In the genomic region with DNA sequence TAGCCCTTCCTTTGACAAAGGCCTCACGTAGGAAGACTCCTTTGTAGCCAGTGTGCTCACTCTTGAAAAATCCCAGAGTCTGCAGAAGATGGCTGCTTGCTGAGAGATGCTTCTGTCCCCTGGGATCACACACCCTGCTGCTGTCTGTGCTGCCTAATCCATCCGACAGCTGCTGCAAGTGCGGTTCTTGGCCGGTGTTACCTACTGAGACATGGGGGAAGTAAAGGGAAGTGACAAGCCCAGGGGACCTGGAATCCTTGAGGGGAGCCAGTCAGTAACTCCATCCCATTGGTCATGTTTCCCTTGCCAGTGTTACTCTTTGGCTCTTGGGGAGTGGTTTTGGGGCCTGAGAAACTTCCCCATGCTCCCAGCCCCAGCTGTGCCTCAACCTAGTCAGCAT, we compare ENCODE assay signal across 21 cellular contexts. TPM values are rescaled to one million over a fixed set of nuclear protein-coding genes. Genes with fewer than 3 reads are reported as not detected.
A peak's percentile ranks its signal among the peaks of the same experiment; 100 is the strongest.
DNase-seq lines count a peak whose midpoint lies in the region; FAIRE-seq and TF ChIP-seq lines count a peak whose summit lies in the region.
"Had no signal": no experiment of that assay in that cellular context is flagged by ENCODE, and none has a peak within 500 bp of the region (broad histone marks: within the 10 kb centered on the region; RNA-seq: fewer than 3 reads in every experiment).

No MANE protein-coding gene starts in this region.

- no TSS peak for BruUV-seq in Calu3 (replicated peaks; lab: Mats Ljungman, UMichigan)

- WGBS in spleen, 5 donors: 92 to 99% (median 98%) methylated on average over 4 of the region's 4 CpGs

- H3K4me1 Mint-ChIP-seq in nephron progenitor cell (peaks cover 14% of the 10 kb centered on the region), Calu3 (ENCODE audit: low read depth, unreplicated experiment) (no peaks in the 10 kb centered on the region)

- H3K27me3 Mint-ChIP-seq in nephron progenitor cell (ENCODE audit: low read depth, poor library complexity): no peaks in the 10 kb centered on the region
- H3K27me3 Mint-ChIP-seq in Calu3 (ENCODE audit: unreplicated experiment): no peaks in the 10 kb centered on the region

- TF ChIP-seq POLR2A in spleen (IDR thresholded peaks at IDR 0.05): no peak

- CTCF ChIA-PET in Calu3 (lab: Charles Lee): no interaction called here

- peak overlapping the region; percentile 90 for H3K27ac Mint-ChIP-seq in nephron progenitor cell
- no peak overlapping the region for H3K27ac Mint-ChIP-seq in Calu3 (ENCODE audit: unreplicated experiment)

- intact Hi-C loops in spleen (cut with DNase I; ENCODE audit: low total_unique reads) (no loop called here), Calu3 (cut with micrococcal nuclease; ENCODE audit: unreplicated experiment) (no loop called here)

- peaks cover 0 to 10% (median 2%) of the 10 kb centered on the region in 6 donors for H3K4me1 ChIP-seq in spleen

- H3K36me3 Mint-ChIP-seq in nephron progenitor cell (ENCODE audit: low read depth): peaks cover 25% of the 10 kb centered on the region
- H3K36me3 Mint-ChIP-seq in Calu3 (ENCODE audit: insufficient read depth, unreplicated experiment): no peaks in the 10 kb centered on the region

- no peak overlapping the region for H3K4me3 ChIP-seq in spleen
- H3K4me3 ChIP-seq: PC-9 had no signal

- no peaks in the 10 kb centered on the region for H3K9me3 ChIP-seq in spleen
- H3K9me3 ChIP-seq: SK-N-SH had no signal

- H3K9me3 Mint-ChIP-seq in nephron progenitor cell: no peaks in the 10 kb centered on the region
- no peaks in the 10 kb centered on the region for H3K9me3 Mint-ChIP-seq in Calu3 (ENCODE audit: low read depth, unreplicated experiment)

- no peak for TF ChIP-seq CTCF in nephron progenitor cell (IDR thresholded peaks at IDR 0.05)
- TF ChIP-seq CTCF in spleen (IDR thresholded peaks at IDR 0.05 in 8 of 11, conservative IDR thresholded peaks at IDR 0.05 in 3 of 11): no peak
- no peak for TF ChIP-seq CTCF in Calu3 (IDR thresholded peaks at IDR 0.05; ENCODE audit: unreplicated experiment)

- H3K36me3 ChIP-seq in spleen: peaks cover 0 to 100% (median 100%) of the 10 kb centered on the region in 6 donors

- no peak overlapping the region for H3K27ac ChIP-seq in spleen
- H3K27ac ChIP-seq: KMS-11, PC-9, RWPE1 had no signal

- H3K27me3 ChIP-seq in spleen (replicated peaks in 1 of 7): no peaks in the 10 kb centered on the region

- H3K4me3 Mint-ChIP-seq in nephron progenitor cell (no peak overlapping the region), Calu3 (ENCODE audit: low read depth, unreplicated experiment) (no peak overlapping the region)

- DNase-seq in LHCN-M2 (ENCODE audit: low read depth) (peak; percentile 81), NCI-H82 treated with DMSO at 0.1 percent for 48 hours (lab: John Stamatoyannopoulos, UW; ENCODE audit: unreplicated experiment) (peak; percentile 45), nephron progenitor cell (no peak), spleen (peak; percentile 45), RCC 7860 (ENCODE audit: low spot score) (no peak), Calu3 (no peak), hippocampal formation (lab: John Stamatoyannopoulos, UW) (no peak)
- DNase-seq: DND-41, IMR-90, NCI-H1694, NCI-H2081, NCI-H446, NCI-H69, PC-9, SHP77 treated with DMSO at 0.1 percent for 48 hours, SK-N-SH had no signal

- no peak for FAIRE-seq in RCC 7860 (lab: Jason Lieb, UNC)
- FAIRE-seq: A204.1, GM12891, H1 had no signal

RNA-seq across cellular contexts. Expression of gene CPNE9, which starts 8.3 kb away (rescaled TPM):
- total RNA-seq in LHCN-M2 (2014; rRNA removed): not detected in 2 replicates
- not detected for polyA plus RNA-seq in LHCN-M2 (2012)
- total RNA-seq in spleen: under 1 TPM in 1 of 7 donors, not detected in 6; 0.63 TPM
- polyA plus RNA-seq in spleen: under 1 TPM; 0.15 to 0.22 (median 0.17) TPM
- total RNA-seq in Calu3 (2022): not detected in 2 replicates
- total RNA-seq: IMR-90, PC-9 had no signal
- polyA plus RNA-seq: IMR-90 had no signal

RNA-seq across cellular contexts. Expression of gene BRPF1, which starts 36.2 kb away (rescaled TPM):
- total RNA-seq in LHCN-M2 (2014; rRNA removed) (16.9 and 22.2 TPM in 2 replicates), spleen (10 to 100 TPM; 24.9 to 31.9 (median 27.0) TPM), Calu3 (2022) (19.8 and 20.4 TPM in 2 replicates)
- 9.3 TPM for polyA plus RNA-seq in LHCN-M2 (2012)
- polyA plus RNA-seq in spleen: 1 to 10 TPM; 5.5 to 9.3 (median 6.4) TPM

RNA-seq across cellular contexts. Expression of gene MTMR14, which starts 46.0 kb away (rescaled TPM):
- total RNA-seq in LHCN-M2 (2014; rRNA removed) (30.8 and 31.1 TPM in 2 replicates), spleen (10 to 100 TPM; 55.2 to 84.6 (median 67.2) TPM), Calu3 (2022) (36.3 and 38.1 TPM in 2 replicates)
- polyA plus RNA-seq in LHCN-M2 (2012): 21.9 TPM
- polyA plus RNA-seq in spleen: 10 to 100 TPM; 43.5 to 47.8 (median 45.1) TPM

RNA-seq across cellular contexts. Expression of gene OGG1, which starts 54.4 kb away (rescaled TPM):
- total RNA-seq in LHCN-M2 (2014; rRNA removed) (34.6 and 41.6 TPM in 2 replicates), spleen (10 to 100 TPM; 22.0 to 34.5 (median 28.1) TPM), Calu3 (2022) (17.1 and 21.8 TPM in 2 replicates)
- polyA plus RNA-seq in LHCN-M2 (2012): 25.1 TPM
- 10 to 100 TPM in 2 of 3 donors, 1 to 10 TPM in 1; 9.3 to 16.7 (median 15.9) TPM for polyA plus RNA-seq in spleen

Comparison
In these comparisons a context has a peak if more than half of its experiments do, and no peak if none do; other contexts are left out.
1. DNase-seq: peak in LHCN-M2 (single experiment), NCI-H82 treated with DMSO at 0.1 percent for 48 hours (single experiment) and spleen (single experiment); none in nephron progenitor cell (single experiment), RCC 7860 (single experiment), Calu3 (single experiment) and hippocampal formation (0 of 2).